In genomic region chr10:93872776-93873175, GRCh38 we compare ENCODE assay signal across 16 cellular contexts. TPM values are rescaled to one million over a fixed set of nuclear protein-coding genes. Genes with fewer than 3 reads are reported as not detected.
DNase-seq lines count a peak whose midpoint lies in the region; ATAC-seq and TF ChIP-seq lines count a peak whose summit lies in the region.
"Had no signal": no experiment of that assay in that cellular context is flagged by ENCODE, and none has a peak within 500 bp of the region (broad histone marks: within the 10 kb centered on the region; RNA-seq: fewer than 3 reads in every experiment).

No MANE protein-coding gene starts in this region.

- H3K27me3 ChIP-seq in adipocyte (replicated peaks; ENCODE audit: control insufficient read depth, insufficient read depth, low read length) (peaks cover 14% of the 10 kb centered on the region), smooth muscle cell (ENCODE audit: low read depth) (no peaks in the 10 kb centered on the region), GM23338 (ENCODE audit: insufficient read depth) (no peaks in the 10 kb centered on the region)
- H3K27me3 ChIP-seq: SJCRH30 had no signal

- H3K4me1 ChIP-seq in adipocyte (ENCODE audit: control insufficient read depth, insufficient read depth, low read length), result peaks cover 39% of the 10 kb centered on the region
- H3K4me1 ChIP-seq in smooth muscle cell (ENCODE audit: low read depth), result peaks cover 22% of the 10 kb centered on the region
- peaks cover 11% of the 10 kb centered on the region for H3K4me1 ChIP-seq in GM23338 (ENCODE audit: insufficient read depth)

- peaks cover 2% of the 10 kb centered on the region for H3K9me3 ChIP-seq in adipocyte (ENCODE audit: control insufficient read depth, low read length)
- H3K9me3 ChIP-seq in smooth muscle cell (replicated peaks; ENCODE audit: low read depth), result no peaks in the 10 kb centered on the region
- H3K9me3 ChIP-seq: SJCRH30 had no signal

- no peaks in the 10 kb centered on the region for H3K36me3 ChIP-seq in adipocyte (ENCODE audit: control insufficient read depth, insufficient read depth, low read length, severe bottlenecking)
- no peaks in the 10 kb centered on the region for H3K36me3 ChIP-seq in smooth muscle cell (ENCODE audit: low read depth)
- no peaks in the 10 kb centered on the region for H3K36me3 ChIP-seq in GM23338 (ENCODE audit: insufficient read depth)
- H3K36me3 ChIP-seq: SJCRH30 had no signal

- no peak overlapping the region for H2AFZ ChIP-seq in smooth muscle cell (ENCODE audit: low read depth)
- no peak overlapping the region for H2AFZ ChIP-seq in GM23338

- ATAC-seq in GM19023 (IDR thresholded peaks at IDR 0.05; ENCODE audit: unreplicated experiment), result no peak
- no peak for ATAC-seq in GM23338
- ATAC-seq: PC-3 had no signal

- TF ChIP-seq CTCF in smooth muscle cell (IDR thresholded peaks at IDR 0.05; ENCODE audit: borderline replicate concordance, insufficient read depth, poor library complexity, severe bottlenecking) (no peak), GM23338 (conservative IDR thresholded peaks at IDR 0.05; ENCODE audit: low read depth in 2 of 2) (no peak)

- 83% methylated on average over 1 of the region's 1 CpG for WGBS in smooth muscle cell (ENCODE audit: low lambda C conversion rate)

- peaks cover 2% of the 10 kb centered on the region for H3K27me3 Mint-ChIP-seq in GM23338 (ENCODE audit: insufficient read depth, low read depth, poor library complexity)

- H3K4me2 ChIP-seq in smooth muscle cell, result no peak overlapping the region
- H3K4me2 ChIP-seq in GM23338, result no peak overlapping the region

- no peak overlapping the region for H3K9ac ChIP-seq in adipocyte (ENCODE audit: low read length)
- no peak overlapping the region for H3K9ac ChIP-seq in smooth muscle cell (ENCODE audit: low read depth)

- H3K9me3 Mint-ChIP-seq in GM23338, result no peaks in the 10 kb centered on the region

- no peak overlapping the region for H3K27ac Mint-ChIP-seq in GM23338

- H3K4me3 Mint-ChIP-seq in GM23338, result no peak overlapping the region
- H3K4me3 Mint-ChIP-seq: CD14-positive monocyte had no signal

- H3K9me2 ChIP-seq in GM23338 (ENCODE audit: insufficient read depth), result no peaks in the 10 kb centered on the region

- peak; percentile 97 for DNase-seq in DMS 273 treated with DMSO at 0.1 percent for 48 hours (lab: John Stamatoyannopoulos, UW)
- DNase-seq in NCI-H446 (lab: John Stamatoyannopoulos, UW), result peak; percentile 15 to 75
- peak; percentile 53 for DNase-seq in adipocyte (ENCODE audit: low read depth)
- no peak for DNase-seq in smooth muscle cell (lab: John Stamatoyannopoulos, UW; ENCODE audit: unreplicated experiment)
- no peak for DNase-seq in SIG-M5 (lab: John Stamatoyannopoulos, UW)
- no peak for DNase-seq in GM23338 (ENCODE audit: low spot score)
- DNase-seq: DMS79, Kasumi-1, NCI-H1105, NCI-H187, PC-3, SJCRH30, SW 1271 had no signal

- H3K4me1 Mint-ChIP-seq in GM23338, result peaks cover 10% of the 10 kb centered on the region; the same call in 2 of the 3 replicates

- H3K79me2 ChIP-seq in smooth muscle cell (ENCODE audit: low read depth) (no peaks in the 10 kb centered on the region), GM23338 (replicated peaks; ENCODE audit: insufficient read depth) (no peaks in the 10 kb centered on the region)

- H4K20me1 ChIP-seq in smooth muscle cell (ENCODE audit: low read depth), result no peaks in the 10 kb centered on the region
- no peaks in the 10 kb centered on the region for H4K20me1 ChIP-seq in GM23338 (replicated peaks; ENCODE audit: insufficient read depth)

- H3K4me3 ChIP-seq in adipocyte (ENCODE audit: low read length), result no peak overlapping the region
- H3K4me3 ChIP-seq in smooth muscle cell, result no peak overlapping the region
- H3K4me3 ChIP-seq in GM23338, result no peak overlapping the region
- H3K4me3 ChIP-seq: SJCRH30 had no signal

- H3K36me3 Mint-ChIP-seq in GM23338 (ENCODE audit: low read depth), result no peaks in the 10 kb centered on the region
- H3K36me3 Mint-ChIP-seq: CD14-positive monocyte had no signal

- H3F3A ChIP-seq in smooth muscle cell (ENCODE audit: low read depth) (no peaks in the 10 kb centered on the region), GM23338 (replicated peaks; ENCODE audit: low read depth) (no peaks in the 10 kb centered on the region)

- H3K27ac ChIP-seq in smooth muscle cell (ENCODE audit: low read depth), result peak overlapping the region; percentile 66
- H3K27ac ChIP-seq in GM23338 (ENCODE audit: low read depth), result no peak overlapping the region
- H3K27ac ChIP-seq: RWPE1, SJCRH30 had no signal

TF ChIP-seq in GM23338, 12 proteins besides CTCF, POLR2A, EP300 and RAD21:
- TF ChIP-seq CREB1 (CRISPR knock-in tag; IDR thresholded peaks at IDR 0.05; ENCODE audit: low read depth), result no peak
- TF ChIP-seq EZH2 (IDR thresholded peaks at IDR 0.05; ENCODE audit: low read depth, unreplicated experiment), result no peak
- no peak for TF ChIP-seq EZH2phosphoT487 (IDR thresholded peaks at IDR 0.05; ENCODE audit: unreplicated experiment)
- TF ChIP-seq ETS1 (IDR thresholded peaks at IDR 0.05), result no peak
- no peak for TF ChIP-seq JUNB (IDR thresholded peaks at IDR 0.05; ENCODE audit: unreplicated experiment)
- no peak for TF ChIP-seq NANOG (IDR thresholded peaks at IDR 0.05; ENCODE audit: borderline replicate concordance)
- no peak for TF ChIP-seq REST (IDR thresholded peaks at IDR 0.05; ENCODE audit: unreplicated experiment)
- no peak for TF ChIP-seq POLR2AphosphoS5 (IDR thresholded peaks at IDR 0.05; ENCODE audit: low read depth)

RNA-seq across cellular contexts. Expression of gene SLC35G1, which starts 21.0 kb away (rescaled TPM):
- total RNA-seq in smooth muscle cell, result 4.1 and 6.4 TPM in 2 replicates
- polyA plus RNA-seq in smooth muscle cell, result 3.4 and 5.9 TPM in 2 replicates
- 3.9 and 7.2 TPM in 2 replicates for total RNA-seq in GM23338 (2014; rRNA removed; shearing (Covaris generic))
- polyA plus RNA-seq in GM23338 (2016; fragmentation: Nextera tagmentation; extraction: Ambion mirVana), result 3.3 and 4.1 TPM in 2 replicates

Comparison
In these comparisons a context has a peak if more than half of its experiments do, and no peak if none do; other contexts are left out.
1. DNase-seq: peak in DMS 273 treated with DMSO at 0.1 percent for 48 hours (single experiment), NCI-H446 (2 of 2) and adipocyte (single experiment); none in smooth muscle cell (single experiment), SIG-M5 (single experiment) and GM23338 (single experiment).